8 cellular contexts compared by ENCODE assay signal in the genomic region with DNA sequence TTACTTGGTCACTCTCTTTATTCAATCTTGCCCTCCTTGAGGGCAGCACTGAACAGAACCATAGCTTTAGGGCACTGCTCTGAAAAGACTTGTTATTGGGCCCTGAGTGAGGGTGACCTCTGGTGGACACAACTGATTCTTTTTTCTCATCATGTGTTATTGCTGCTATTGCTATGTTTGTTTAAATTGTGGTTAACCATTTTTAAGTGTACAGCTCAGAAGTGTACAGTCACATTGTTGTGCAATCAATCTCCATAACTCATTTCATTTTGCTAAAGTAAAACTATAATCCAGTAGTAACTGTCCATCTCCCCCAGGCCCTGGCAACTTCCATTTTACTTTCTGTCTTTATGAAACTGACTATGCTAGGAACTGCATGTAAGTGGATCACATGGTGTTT.
DNase-seq lines count a peak whose midpoint lies in the region; ATAC-seq, FAIRE-seq and TF ChIP-seq lines count a peak whose summit lies in the region.

No MANE protein-coding gene starts in this region.

- SMC1A ChIA-PET in GM12878 (lab: Charles Lee; ENCODE audit: uncharacterized antibody, unreplicated experiment), result interaction anchor here (0.6 to 5.1 kb wide), 52 partner anchors 11 to 1243 kb away, joined by 3 to 68 read pairs (median 4); no protein-coding TSS in a partner anchor

- in situ Hi-C loops in GM12878 (cut with MboI), result loop anchor here (5.0 kb wide), 1 partner anchor 237 kb away; no protein-coding TSS in a partner anchor

- RAD21 ChIA-PET in GM12878 (lab: Charles Lee; ENCODE audit: unreplicated experiment), result interaction anchor here (0.7 to 4.1 kb wide), 25 partner anchors 11 to 1262 kb away, joined by 3 to 54 read pairs (median 5); no protein-coding TSS in a partner anchor

- H4K20me1 ChIP-seq in GM12878 (ENCODE audit: control insufficient read depth, insufficient read depth) (no peaks in the 10 kb centered on the region), keratinocyte (ENCODE audit: control insufficient read depth, extremely low read depth, insufficient read depth, low read length) (no peaks in the 10 kb centered on the region)

- H3K4me3 ChIP-seq in BJ (ENCODE audit: low read depth, low read length), result no peak overlapping the region
- no peak overlapping the region for H3K4me3 ChIP-seq in GM12878
- H3K4me3 ChIP-seq in keratinocyte (ENCODE audit: control insufficient read depth in 2 of 3, extremely low read depth in 1 of 3, insufficient read depth in 2 of 3, low read depth in 1 of 3, low read length in 3 of 3), result no peak overlapping the region
- no peak overlapping the region for H3K4me3 ChIP-seq in upper lobe of left lung

- POLR2A ChIA-PET in BJ (lab: Charles Lee) (no interaction called here), GM12878 (lab: Charles Lee) (interaction anchor here (0.6 kb wide), 1 partner anchor 285 kb away, joined by 3 read pairs; no protein-coding TSS in a partner anchor)

- intact Hi-C loops in GM12878 (cut with micrococcal nuclease; ENCODE audit: unreplicated experiment), result loop anchor here (1.0 to 5.0 kb wide), 5 partner anchors 109 to 342 kb away; no protein-coding TSS in a partner anchor

- no peaks in the 10 kb centered on the region for H3K9me1 ChIP-seq in keratinocyte (ENCODE audit: control insufficient read depth, extremely low read depth, insufficient read depth, low read length)

- DNase-seq in BJ (ENCODE audit: low read depth), result peak; percentile 78
- DNase-seq in NCI-H2081 (lab: John Stamatoyannopoulos, UW), result peak; percentile 24 to 43
- DNase-seq in GM12878 (ENCODE audit: low read depth, low spot score), result no peak
- peak; percentile 76 for DNase-seq in keratinocyte (ENCODE audit: low read depth, low spot score)
- peak in 1 of 2 donors; percentile 43 for DNase-seq in upper lobe of left lung
- DNase-seq in NCI-H2196 treated with DMSO at 0.1 percent for 48 hours (lab: John Stamatoyannopoulos, UW; ENCODE audit: unreplicated experiment), result no peak

- H2AFZ ChIP-seq in GM12878 (ENCODE audit: control insufficient read depth, low read depth, low read length) (no peak overlapping the region), keratinocyte (ENCODE audit: control insufficient read depth, low read length) (no peak overlapping the region)

- H3K4me1 ChIP-seq in GM12878 (ENCODE audit: control insufficient read depth, insufficient read depth, low read length), result no peaks in the 10 kb centered on the region
- peaks cover 7% of the 10 kb centered on the region for H3K4me1 ChIP-seq in keratinocyte (ENCODE audit: control insufficient read depth, extremely low read depth, insufficient read depth, low read length)
- H3K4me1 ChIP-seq in upper lobe of left lung, result peaks cover 0 to 9% (median 2%) of the 10 kb centered on the region in 4 donors

- H3K9ac ChIP-seq in GM12878 (ENCODE audit: control insufficient read depth, insufficient read depth, low read length) (no peak overlapping the region), keratinocyte (ENCODE audit: control insufficient read depth, extremely low read depth, insufficient read depth, low read length) (no peak overlapping the region)

- no peaks in the 10 kb centered on the region for H3K9me3 ChIP-seq in GM12878 (replicated peaks; ENCODE audit: control insufficient read depth, insufficient read depth, low read length)
- H3K9me3 ChIP-seq in keratinocyte (ENCODE audit: control insufficient read depth, low read depth, low read length), result no peaks in the 10 kb centered on the region
- no peaks in the 10 kb centered on the region for H3K9me3 ChIP-seq in upper lobe of left lung

- peak; percentile 68 for ATAC-seq in GM18511 (IDR thresholded peaks at IDR 0.05; ENCODE audit: unreplicated experiment)
- peak; percentile 84 for ATAC-seq in HG02870 (IDR thresholded peaks at IDR 0.05; ENCODE audit: unreplicated experiment)
- peak; percentile 90 for ATAC-seq in GM12878
- peak; percentile 83 to 88 for ATAC-seq in upper lobe of left lung (ENCODE audit: low FRiP score in 2 of 2)

- TF ChIP-seq POLR2A in GM12878 (IDR thresholded peaks at IDR 0.05; ENCODE audit: low read depth, low read length), result no peak
- TF ChIP-seq POLR2A in upper lobe of left lung (IDR thresholded peaks at IDR 0.05), result no peak

- CTCF ChIA-PET in BJ (lab: Yijun Ruan, JAX), result interaction anchor here (0.6 to 2.1 kb wide), 23 partner anchors 8 to 1334 kb away, joined by 3 to 21 read pairs (median 4); no protein-coding TSS in a partner anchor
- CTCF ChIA-PET in GM12878 (lab: Yijun Ruan, JAX), result interaction anchor here (0.6 to 4.8 kb wide), 59 partner anchors 8 to 1402 kb away, joined by 3 to 81 read pairs (median 5); no protein-coding TSS in a partner anchor

- H3K36me3 ChIP-seq in BJ (ENCODE audit: control insufficient read depth, insufficient read depth, low read length) (no peaks in the 10 kb centered on the region), GM12878 (ENCODE audit: control insufficient read depth in 2 of 2, insufficient read depth in 2 of 2, low read length in 1 of 2) (no peaks in the 10 kb centered on the region), keratinocyte (ENCODE audit: control insufficient read depth in 2 of 2, extremely low read depth in 1 of 2, insufficient read depth in 2 of 2, low read length in 2 of 2) (no peaks in the 10 kb centered on the region), upper lobe of left lung (no peaks in the 10 kb centered on the region)

- H3K27ac ChIP-seq in GM12878 (ENCODE audit: control insufficient read depth, insufficient read depth) (no peak overlapping the region), keratinocyte (ENCODE audit: control insufficient read depth, insufficient read depth, low read length) (no peak overlapping the region), upper lobe of left lung (no peak overlapping the region)

- no peaks in the 10 kb centered on the region for H3K79me2 ChIP-seq in GM12878 (ENCODE audit: control insufficient read depth, insufficient read depth, low read length)
- no peaks in the 10 kb centered on the region for H3K79me2 ChIP-seq in keratinocyte (ENCODE audit: control insufficient read depth, insufficient read depth, low read length)

- H3K27me3 ChIP-seq in BJ (ENCODE audit: control insufficient read depth, insufficient read depth, low read length) (no peaks in the 10 kb centered on the region), GM12878 (replicated peaks in 1 of 2; ENCODE audit: control insufficient read depth in 2 of 2, insufficient read depth in 2 of 2, low read length in 1 of 2) (no peaks in the 10 kb centered on the region), keratinocyte (ENCODE audit: control insufficient read depth, extremely low read depth, insufficient read depth, low read length) (no peaks in the 10 kb centered on the region), upper lobe of left lung (no peaks in the 10 kb centered on the region)

- FAIRE-seq in GM12878 (lab: Jason Lieb, UNC) (peak; percentile 96), keratinocyte (lab: Jason Lieb, UNC) (peak; percentile 71)

- no TSS peak for BruUV-seq in GM12878 (replicated peaks; lab: Mats Ljungman, UMichigan)

- H3K4me2 ChIP-seq in GM12878 (ENCODE audit: control insufficient read depth, insufficient read depth), result no peak overlapping the region
- no peak overlapping the region for H3K4me2 ChIP-seq in keratinocyte (ENCODE audit: control insufficient read depth, extremely low read depth, insufficient read depth, low read depth, low read length)

- peak; percentile 85 for TF ChIP-seq RAD21 in GM12878 (IDR thresholded peaks at IDR 0.05; ENCODE audit: insufficient read depth, low read depth, low read length)

- TF ChIP-seq CTCF in BJ (IDR thresholded peaks at IDR 0.05; ENCODE audit: insufficient read depth, low read depth, low read length), result peak; percentile 77
- peak; percentile 57 to 66 (median 59); a peak in 5 of 6 replicates for TF ChIP-seq CTCF in GM12878 (IDR thresholded peaks at IDR 0.05 in 2 of 3, conservative IDR thresholded peaks at IDR 0.05 in 1 of 3; ENCODE audit: control insufficient read depth in 2 of 3, extremely low read depth in 1 of 3, insufficient read depth in 1 of 3, low read depth in 3 of 3, low read length in 3 of 3)
- TF ChIP-seq CTCF in keratinocyte (optimal IDR thresholded peaks at IDR 0.05 in 1 of 3, IDR thresholded peaks at IDR 0.05 in 1 of 3, conservative IDR thresholded peaks at IDR 0.05 in 1 of 3; ENCODE audit: extremely low read depth in 1 of 3, insufficient read depth in 2 of 3, low read length in 3 of 3), result peak; percentile 58 to 67 (median 63)
- peak in 4 of 6 experiments; percentile 1 to 64 (median 61) for TF ChIP-seq CTCF in upper lobe of left lung (IDR thresholded peaks at IDR 0.05)

- TF ChIP-seq EP300 in GM12878 (IDR thresholded peaks at IDR 0.05; ENCODE audit: borderline replicate concordance in 1 of 2, control insufficient read depth in 1 of 2, low read depth in 2 of 2, low read length in 2 of 2), result no peak
- TF ChIP-seq EP300 in upper lobe of left lung (IDR thresholded peaks at IDR 0.05), result no peak

- dilution Hi-C loops in keratinocyte (cut with MboI; ENCODE audit: extremely low pct_ligation_motif_present, low sequenced_read_pairs), result no loop called here

TF ChIP-seq in GM12878, 131 proteins besides CTCF, POLR2A, EP300 and RAD21 (continues in another document):
- TF ChIP-seq MEF2A (IDR thresholded peaks at IDR 0.05; ENCODE audit: insufficient read depth, low read depth, low read length) (0 out of 2 replicates have a peak, but pooled peaks have one; percentile 21), SMAD5 (IDR thresholded peaks at IDR 0.05; ENCODE audit: low read depth) (no peak), SMC3 (IDR thresholded peaks at IDR 0.05; ENCODE audit: borderline replicate concordance, low read length) (peak; percentile 87), SMAD1 (IDR thresholded peaks at IDR 0.05; ENCODE audit: low read depth, partially characterized antibody) (no peak), CEBPB (IDR thresholded peaks at IDR 0.05; ENCODE audit: borderline replicate concordance in 1 of 2, low read depth in 2 of 2, low read length in 2 of 2) (peak in 1 of 2 experiments; percentile 79; a peak in 2 of 4 replicates), FOXM1 (IDR thresholded peaks at IDR 0.05; ENCODE audit: low read depth, low read length) (0 out of 2 replicates have a peak, but pooled peaks have one; percentile 23), CREM (IDR thresholded peaks at IDR 0.05; ENCODE audit: low read depth) (no peak)
- TF ChIP-seq, protein P1, sequence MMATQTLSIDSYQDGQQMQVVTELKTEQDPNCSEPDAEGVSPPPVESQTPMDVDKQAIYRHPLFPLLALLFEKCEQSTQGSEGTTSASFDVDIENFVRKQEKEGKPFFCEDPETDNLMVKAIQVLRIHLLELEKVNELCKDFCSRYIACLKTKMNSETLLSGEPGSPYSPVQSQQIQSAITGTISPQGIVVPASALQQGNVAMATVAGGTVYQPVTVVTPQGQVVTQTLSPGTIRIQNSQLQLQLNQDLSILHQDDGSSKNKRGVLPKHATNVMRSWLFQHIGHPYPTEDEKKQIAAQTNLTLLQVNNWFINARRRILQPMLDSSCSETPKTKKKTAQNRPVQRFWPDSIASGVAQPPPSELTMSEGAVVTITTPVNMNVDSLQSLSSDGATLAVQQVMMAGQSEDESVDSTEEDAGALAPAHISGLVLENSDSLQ (IDR thresholded peaks at IDR 0.05), result peak; percentile 15; the same call in 1 of the 2 replicates

Comparison
In these comparisons a context has a peak if more than half of its experiments do, and no peak if none do; other contexts are left out.
1. DNase-seq: peak in BJ (single experiment), NCI-H2081 (2 of 2) and keratinocyte (single experiment); none in GM12878 (single experiment) and NCI-H2196 treated with DMSO at 0.1 percent for 48 hours (single experiment).
2. Peak in every context shown above with its lines, with median percentiles within 50 percentile points of each other: CTCF ChIP-seq and ATAC-seq.